Comparison of ENCODE assay signal across 2 cellular contexts in genomic region chr5:81302596-81302995, GRCh38.
TF ChIP-seq lines count a peak whose summit lies in the region.

No MANE protein-coding gene starts in this region.

TF ChIP-seq in GM23338, 12 proteins besides CTCF, POLR2A, EP300 and RAD21 (continued from another document):
- TF ChIP-seq ZNF462 (CRISPR knock-in tag; IDR thresholded peaks at IDR 0.05): no peak
- TF ChIP-seq CREB1 (CRISPR knock-in tag; IDR thresholded peaks at IDR 0.05; ENCODE audit: low read depth): no peak

TF ChIP-seq in SK-N-SH treated with all-trans-retinoic acid at 6 μM for 48 hours, 23 proteins besides CTCF, POLR2A, EP300 and RAD21 (continued from another document):
- TF ChIP-seq, protein P1, sequence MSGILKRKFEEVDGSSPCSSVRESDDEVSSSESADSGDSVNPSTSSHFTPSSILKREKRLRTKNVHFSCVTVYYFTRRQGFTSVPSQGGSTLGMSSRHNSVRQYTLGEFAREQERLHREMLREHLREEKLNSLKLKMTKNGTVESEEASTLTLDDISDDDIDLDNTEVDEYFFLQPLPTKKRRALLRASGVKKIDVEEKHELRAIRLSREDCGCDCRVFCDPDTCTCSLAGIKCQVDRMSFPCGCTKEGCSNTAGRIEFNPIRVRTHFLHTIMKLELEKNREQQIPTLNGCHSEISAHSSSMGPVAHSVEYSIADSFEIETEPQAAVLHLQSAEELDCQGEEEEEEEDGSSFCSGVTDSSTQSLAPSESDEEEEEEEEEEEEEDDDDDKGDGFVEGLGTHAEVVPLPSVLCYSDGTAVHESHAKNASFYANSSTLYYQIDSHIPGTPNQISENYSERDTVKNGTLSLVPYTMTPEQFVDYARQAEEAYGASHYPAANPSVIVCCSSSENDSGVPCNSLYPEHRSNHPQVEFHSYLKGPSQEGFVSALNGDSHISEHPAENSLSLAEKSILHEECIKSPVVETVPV (CRISPR knock-in tag; IDR thresholded peaks at IDR 0.05): no peak
- TF ChIP-seq OSR1 (CRISPR knock-in tag; IDR thresholded peaks at IDR 0.05): no peak
